ENCODE assay signal across 1 cellular context in genomic region chr5:102922111-102922510, GRCh38.
TF ChIP-seq lines count a peak whose summit lies in the region.

No MANE protein-coding gene starts in this region.

TF ChIP-seq in A549, 52 proteins besides CTCF, POLR2A, EP300 and RAD21 (continued from another document):
- TF ChIP-seq BCL3 (IDR thresholded peaks at IDR 0.05) (no peak), HMGXB4 (CRISPR knock-in tag; IDR thresholded peaks at IDR 0.05; ENCODE audit: borderline replicate concordance) (no peak), RCOR1 (IDR thresholded peaks at IDR 0.05; ENCODE audit: low read depth, low read length) (no peak), HDAC2 (IDR thresholded peaks at IDR 0.05) (no peak)
TF ChIP-seq in A549: peak in this region for 0.
